Comparison of ENCODE assay signal across 17 cellular contexts in the genomic region with DNA sequence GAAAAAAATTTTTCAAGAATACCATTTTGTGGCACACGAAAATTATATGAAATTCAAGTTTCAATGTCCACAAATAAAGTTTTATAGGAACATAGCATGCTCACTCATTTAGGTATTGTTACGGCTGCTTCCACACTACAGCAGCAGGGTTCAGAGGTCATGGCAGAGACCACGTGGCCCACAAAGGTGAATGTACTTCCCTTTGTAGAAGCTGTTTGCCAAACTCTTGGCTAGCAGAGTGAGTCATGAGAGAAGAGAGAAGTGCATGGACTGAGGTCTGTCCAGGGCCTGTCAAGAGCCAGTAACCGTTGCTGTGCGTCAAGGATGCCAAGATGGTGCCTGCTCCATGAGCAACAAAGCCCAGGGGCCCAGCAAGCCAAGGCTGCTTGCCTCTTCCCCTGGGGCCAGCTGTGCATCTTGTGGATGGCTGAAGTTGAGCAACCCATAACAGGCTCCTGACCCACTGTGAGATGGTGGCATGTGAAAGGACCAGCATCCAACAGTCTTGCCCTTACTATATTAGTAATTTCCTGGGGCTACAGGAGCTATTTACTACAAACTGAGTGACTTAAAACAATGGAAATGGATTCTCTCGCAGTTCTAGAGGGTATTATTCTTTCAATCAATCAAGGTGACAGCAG.
DNase-seq lines count a peak whose midpoint lies in the region; ATAC-seq, FAIRE-seq and TF ChIP-seq lines count a peak whose summit lies in the region.
"Had no signal": no experiment of that assay in that cellular context is flagged by ENCODE, and none has a peak within 500 bp of the region (broad histone marks: within the 10 kb centered on the region; RNA-seq: fewer than 3 reads in every experiment).

No MANE protein-coding gene starts in this region.

- FAIRE-seq in K562 (lab: Jason Lieb, UNC) = no peak
- FAIRE-seq: keratinocyte had no signal

- no peaks in the 10 kb centered on the region for H3K9me1 ChIP-seq in K562 (ENCODE audit: control insufficient read depth, insufficient read depth, low read length)

- WGBS in K562 (ENCODE audit: insufficient coverage, low coverage, missing lambda C conversion rate) = 42% methylated on average over 6 of the region's 6 CpGs
- no CpG with 5 or more reads among the region's 6 CpGs for WGBS in neuronal stem cell (ENCODE audit: extremely low coverage in 2 of 2, insufficient read length in 2 of 2, insufficient replicate concordance in 1 of 2), 2 donors

- H3K27ac ChIP-seq in K562 (ENCODE audit: extremely low read depth, low read depth, low read length) (no peak overlapping the region), neuronal stem cell (replicated peaks; ENCODE audit: low read length) (no peak overlapping the region), PC-9 (no peak overlapping the region)
- H3K27ac ChIP-seq: adrenal gland, right atrium auricular region, SJSA1 had no signal

- peaks cover 17 to 26% of the 10 kb centered on the region in 2 experiments for H3K4me1 ChIP-seq in K562 (replicated peaks in 1 of 2; ENCODE audit: control insufficient read depth in 2 of 2, insufficient read depth in 2 of 2, low read length in 2 of 2)
- peaks cover 9 to 14% of the 10 kb centered on the region in 2 donors for H3K4me1 ChIP-seq in neuronal stem cell (ENCODE audit: control insufficient read depth in 2 of 2, insufficient read depth in 1 of 2, low read depth in 1 of 2, low read length in 2 of 2)
- H3K4me1 ChIP-seq in PC-9 (replicated peaks; ENCODE audit: insufficient read depth) = peaks cover 8% of the 10 kb centered on the region; the same call in 1 of the 2 replicates
- H3K4me1 ChIP-seq: adrenal gland had no signal

- CTCF ChIA-PET in K562 (lab: Yijun Ruan, JAX; ENCODE audit: low intra/inter-chr PET ratio) = no interaction called here
- CTCF ChIA-PET in PC-9 (lab: Charles Lee) = no interaction called here

- no peak overlapping the region for H2BK5ac ChIP-seq in neuronal stem cell (ENCODE audit: low read length)

- H2BK12ac ChIP-seq in neuronal stem cell (ENCODE audit: low read length) = no peak overlapping the region

- no peak overlapping the region for H3K14ac ChIP-seq in neuronal stem cell (ENCODE audit: low read length)

- H3K79me2 ChIP-seq in K562 (ENCODE audit: control insufficient read depth, insufficient read depth, low read length) = no peaks in the 10 kb centered on the region
- H3K79me2 ChIP-seq in PC-9 (ENCODE audit: low read depth) = no peaks in the 10 kb centered on the region

- H3K4me2 ChIP-seq in K562 (ENCODE audit: insufficient read depth, low read length) = no peak overlapping the region
- H3K4me2 ChIP-seq in neuronal stem cell (ENCODE audit: insufficient read depth, low read length, poor library complexity, severe bottlenecking) = no peak overlapping the region
- no peak overlapping the region for H3K4me2 ChIP-seq in PC-9

- H3K23ac ChIP-seq in neuronal stem cell (ENCODE audit: low read depth, low read length, poor library complexity) = no peak overlapping the region

- H3K9ac ChIP-seq in K562 (ENCODE audit: insufficient read depth in 1 of 2, low read depth in 2 of 2, low read length in 2 of 2) = no peak overlapping the region
- H3K9ac ChIP-seq in neuronal stem cell (ENCODE audit: low read depth, low read length, poor library complexity) = no peak overlapping the region

- in situ Hi-C loops in K562 (cut with MboI) = no loop called here

- no TSS peak for BruUV-seq in K562 (replicated peaks; lab: Mats Ljungman, UMichigan)
- BruUV-seq in PC-9 (replicated peaks; lab: Mats Ljungman, UMichigan) = no TSS peak

- no peak overlapping the region for H2BK15ac ChIP-seq in neuronal stem cell (ENCODE audit: low read length)

- TF ChIP-seq POLR2A in NB4 (IDR thresholded peaks at IDR 0.05; ENCODE audit: extremely low read depth, insufficient read length) = no peak
- no peak for TF ChIP-seq POLR2A in K562 (conservative IDR thresholded peaks at IDR 0.05)

- POLR2A ChIA-PET in K562 (lab: Yijun Ruan, JAX) (interaction anchor here (1.1 to 1.2 kb wide), 2 partner anchors 10 to 12 kb away, joined by 3 to 4 read pairs; no protein-coding TSS in a partner anchor), PC-9 (lab: Charles Lee; ENCODE audit: unreplicated experiment) (no interaction called here)

- ATAC-seq in K562 = no peak

- 0 out of 2 replicates have a peak, but pooled peaks cover 4% of the 10 kb centered on the region for H3F3A ChIP-seq in PC-9 (ENCODE audit: insufficient read depth, low read depth)

- H3K4me3 ChIP-seq in NB4 (ENCODE audit: low read depth, low read length) (no peak overlapping the region), K562 (no peak overlapping the region), neuronal stem cell (ENCODE audit: low read length in 2 of 2) (peak overlapping the region in 1 of 2 donors; percentile 36), PC-9 (no peak overlapping the region)
- H3K4me3 ChIP-seq: adrenal gland, right atrium auricular region, SJSA1 had no signal

- H3K9me2 ChIP-seq in PC-9 (ENCODE audit: insufficient read depth) = no peaks in the 10 kb centered on the region

- H2AFZ ChIP-seq in K562 (ENCODE audit: low read depth, low read length) (no peak overlapping the region), neuronal stem cell (ENCODE audit: low read length) (peak overlapping the region; percentile 36), PC-9 (no peak overlapping the region)

- H3K36me3 ChIP-seq in K562 (ENCODE audit: control insufficient read depth, insufficient read depth, low read length) (no peaks in the 10 kb centered on the region), neuronal stem cell (replicated peaks in 1 of 2; ENCODE audit: control insufficient read depth in 2 of 2, insufficient read depth in 2 of 2, low read length in 2 of 2) (no peaks in the 10 kb centered on the region), PC-9 (ENCODE audit: low read depth) (no peaks in the 10 kb centered on the region)
- H3K36me3 ChIP-seq: adrenal gland, right atrium auricular region, SJSA1 had no signal

- H4K20me1 ChIP-seq in K562 (replicated peaks; ENCODE audit: control insufficient read depth, insufficient read depth, low read length) (no peaks in the 10 kb centered on the region), PC-9 (ENCODE audit: insufficient read depth) (no peaks in the 10 kb centered on the region)

- H4K8ac ChIP-seq in neuronal stem cell (ENCODE audit: low read depth, low read length) = no peak overlapping the region

- no peak overlapping the region for H3K4ac ChIP-seq in neuronal stem cell (ENCODE audit: low read length)

- H3K18ac ChIP-seq in neuronal stem cell (ENCODE audit: low read length) = no peak overlapping the region

- peak; percentile 30 for DNase-seq in activated CD4-positive, alpha-beta T cell treated with anti-CD3 and anti-CD28 coated beads for 48 hours
- DNase-seq in activated CD4-positive, alpha-beta T cell treated with anti-CD3 and anti-CD28 coated beads, Interleukin-2, amount 50 U/mL, for 4 hours = no peak
- DNase-seq in NB4 (ENCODE audit: low read depth) (peak; percentile 87), K562 (ENCODE audit: extremely low read depth in 1 of 4, low spot score in 3 of 4) (peak in 1 of 4 experiments; percentile 27), neuronal stem cell (ENCODE audit: low spot score) (no peak), posterior vena cava (ENCODE audit: low spot score) (no peak), NCI-H2029 treated with DMSO at 0.1 percent for 48 hours (lab: John Stamatoyannopoulos, UW) (no peak), PC-9 (no peak)
- DNase-seq: activated CD4-positive, alpha-beta T cell treated with anti-CD3 and anti-CD28 coated beads for 4 hours; adrenal gland; CD4-positive, alpha-beta T cell; effector memory CD4-positive, alpha-beta T cell; NCI-H1694 treated with DMSO at 0.1 percent for 48 hours; T1000 had no signal

- peak overlapping the region; percentile 6 for H2AK5ac ChIP-seq in neuronal stem cell (ENCODE audit: low read depth, low read length)

- H3K9me3 ChIP-seq in K562 (replicated peaks; ENCODE audit: control insufficient read depth, insufficient read depth, low read depth, low read length) (no peaks in the 10 kb centered on the region), neuronal stem cell (replicated peaks in 1 of 2; ENCODE audit: control insufficient read depth in 2 of 2, insufficient read depth in 1 of 2, low read depth in 1 of 2, low read length in 2 of 2) (peaks cover 5 to 7% of the 10 kb centered on the region in 2 donors), PC-9 (ENCODE audit: insufficient read depth, low read depth) (no peaks in the 10 kb centered on the region)
- H3K9me3 ChIP-seq: adrenal gland, right atrium auricular region, SJSA1 had no signal

- TF ChIP-seq EP300 in K562 (IDR thresholded peaks at IDR 0.05; ENCODE audit: low read length) = no peak

- H4K91ac ChIP-seq in neuronal stem cell (ENCODE audit: low read depth, low read length, poor library complexity) = no peak overlapping the region

- H2BK120ac ChIP-seq in neuronal stem cell (ENCODE audit: low read depth, low read length) = no peak overlapping the region

- H3K79me1 ChIP-seq in neuronal stem cell (ENCODE audit: low read depth, low read length) = no peaks in the 10 kb centered on the region

- H3K27me3 ChIP-seq in K562 (ENCODE audit: control insufficient read depth in 2 of 2, insufficient read depth in 2 of 2, low read length in 2 of 2) (no peaks in the 10 kb centered on the region; a peak in 1 of 5 replicates), neuronal stem cell (ENCODE audit: control insufficient read depth in 3 of 3, insufficient read depth in 3 of 3, low read depth in 1 of 3, low read length in 3 of 3) (peaks cover 0 to 2% (median 0%) of the 10 kb centered on the region in 3 experiments), PC-9 (ENCODE audit: insufficient read depth, low read depth) (no peaks in the 10 kb centered on the region)
- H3K27me3 ChIP-seq: right atrium auricular region, SJSA1 had no signal

- no peak for TF ChIP-seq RAD21 in K562 (CRISPR knock-in tag; conservative IDR thresholded peaks at IDR 0.05 in 1 of 2, IDR thresholded peaks at IDR 0.05 in 1 of 2)

- intact Hi-C loops in K562 (cut with micrococcal nuclease) = no loop called here
- intact Hi-C loops in posterior vena cava (cut with DNase I) = no loop called here
- intact Hi-C loops in PC-9 (cut with micrococcal nuclease; ENCODE audit: unreplicated experiment) = no loop called here

- TF ChIP-seq CTCF in NB4 (IDR thresholded peaks at IDR 0.05; ENCODE audit: low read depth, low read length) = no peak
- no peak for TF ChIP-seq CTCF in K562 (IDR thresholded peaks at IDR 0.05 in 2 of 3, conservative IDR thresholded peaks at IDR 0.05 in 1 of 3; ENCODE audit: insufficient read depth in 2 of 3, low read depth in 1 of 3, low read length in 3 of 3)
- TF ChIP-seq CTCF in PC-9 (conservative IDR thresholded peaks at IDR 0.05) = no peak

TF ChIP-seq in K562, 482 proteins besides CTCF, POLR2A, EP300 and RAD21 (continues in another document):
- TF ChIP-seq DMBX1 (CRISPR knock-in tag; IDR thresholded peaks at IDR 0.05; ENCODE audit: borderline replicate concordance) = peak; percentile 61; the same call in 1 of the 2 replicates

Comparison
In these comparisons a context has a peak if more than half of its experiments do, and no peak if none do; other contexts are left out.
1. DNase-seq: peak in activated CD4-positive, alpha-beta T cell treated with anti-CD3 and anti-CD28 coated beads for 48 hours (single experiment) and NB4 (single experiment); none in activated CD4-positive, alpha-beta T cell treated with anti-CD3 and anti-CD28 coated beads, Interleukin-2, amount 50 U/mL, for 4 hours (0 of 2), neuronal stem cell (single experiment), posterior vena cava (single experiment), NCI-H2029 treated with DMSO at 0.1 percent for 48 hours (single experiment) and PC-9 (0 of 2).